8 cellular contexts compared by ENCODE assay signal in genomic region chr3:144028798-144029411, GRCh38. TPM values are rescaled to one million over a fixed set of nuclear protein-coding genes. Genes with fewer than 3 reads are reported as not detected.
DNase-seq lines count a peak whose midpoint lies in the region; ATAC-seq and TF ChIP-seq lines count a peak whose summit lies in the region.

No MANE protein-coding gene starts in this region.

- peaks cover 8% of the 10 kb centered on the region for H3K27me3 ChIP-seq in A673 (replicated peaks; ENCODE audit: insufficient read depth, low read depth, low read length, poor library complexity)

- no peak overlapping the region for H3K4me3 ChIP-seq in A673 (ENCODE audit: low read depth, low read length, poor library complexity, severe bottlenecking)

- H3K9me3 ChIP-seq in A673 (ENCODE audit: low read depth, low read length, poor library complexity, severe bottlenecking): no peaks in the 10 kb centered on the region

- DNase-seq in GM13976 (ENCODE audit: low spot score) (peak; percentile 37), A673 (ENCODE audit: low spot score) (no peak), OCI-M2 (lab: John Stamatoyannopoulos, UW; ENCODE audit: unreplicated experiment) (no peak), ecto neural progenitor cell (ENCODE audit: low spot score) (no peak), NCI-H226 (no peak)

- no peaks in the 10 kb centered on the region for H3K36me3 ChIP-seq in A673 (ENCODE audit: insufficient read depth, low read length, poor library complexity, severe bottlenecking)

- peaks cover 24% of the 10 kb centered on the region for H3K4me1 ChIP-seq in A673 (ENCODE audit: insufficient read depth, low read length, poor library complexity, severe bottlenecking)

- POLR2A ChIA-PET in A673 (lab: Charles Lee; ENCODE audit: low non-redundant PET): no interaction called here

- TF ChIP-seq CTCF in GM13976 (IDR thresholded peaks at IDR 0.05; ENCODE audit: borderline replicate concordance, control extremely low read depth, extremely low read depth, insufficient read depth, missing control alignments) (no peak), A673 (conservative IDR thresholded peaks at IDR 0.05; ENCODE audit: low read depth, low read length) (no peak)

- H3K27ac ChIP-seq in angular gyrus (ENCODE audit: low read depth, low read length) (peak overlapping the region; percentile 53), A673 (ENCODE audit: low read depth, low read length, poor library complexity, severe bottlenecking) (no peak overlapping the region)

- intact Hi-C loops in A673 (cut with micrococcal nuclease; ENCODE audit: unreplicated experiment): no loop called here

- ATAC-seq in GM21423 (IDR thresholded peaks at IDR 0.05; ENCODE audit: unreplicated experiment): peak; percentile 90
- peak; percentile 76 for ATAC-seq in HG03280 (IDR thresholded peaks at IDR 0.05; ENCODE audit: unreplicated experiment)

- in situ Hi-C loops in GM13976 (cut with MboI; ENCODE audit: low sequenced_read_pairs, unreplicated experiment): no loop called here

- CTCF ChIA-PET in A673 (lab: Charles Lee): no interaction called here

- BruUV-seq in A673 (replicated peaks; lab: Mats Ljungman, UMichigan): no TSS peak

RNA-seq across cellular contexts. Expression of gene DIPK2A, which starts 57.3 kb away (rescaled TPM):
- 41.9 and 47.7 TPM in 2 replicates for total RNA-seq in A673 (2021)
